In genomic region chr11:86257446-86257845, GRCh38 we compare ENCODE assay signal across 1 cellular context.
TF ChIP-seq lines count a peak whose summit lies in the region.

No MANE protein-coding gene starts in this region.

TF ChIP-seq in K562, 482 proteins besides CTCF, POLR2A, EP300 and RAD21 (continued from another document and continues in another):
- TF ChIP-seq ARID3A (IDR thresholded peaks at IDR 0.05; ENCODE audit: borderline replicate concordance, low read depth, low read length) (no peak), ZNF668 (CRISPR knock-in tag; IDR thresholded peaks at IDR 0.05) (peak; percentile 88), ZBTB11 (CRISPR knock-in tag; IDR thresholded peaks at IDR 0.05) (no peak), MNT (conservative IDR thresholded peaks at IDR 0.05) (no peak), ZNF3 (CRISPR knock-in tag; IDR thresholded peaks at IDR 0.05) (no peak), MYNN (IDR thresholded peaks at IDR 0.05) (no peak), MYNN (CRISPR knock-in tag; IDR thresholded peaks at IDR 0.05) (no peak), PTRF (tag; IDR thresholded peaks at IDR 0.05) (peak; percentile 81), LARP7 (IDR thresholded peaks at IDR 0.05) (no peak), ZNF347 (CRISPR knock-in tag; IDR thresholded peaks at IDR 0.05; ENCODE audit: low read depth) (no peak), TRIM28 (IDR thresholded peaks at IDR 0.05) (no peak), DDX20 (tag; IDR thresholded peaks at IDR 0.05; ENCODE audit: low read depth) (peak; percentile 69; the same call in 1 of the 2 replicates), SMAD4 (CRISPR knock-in tag; conservative IDR thresholded peaks at IDR 0.05) (peak; percentile 64; the same call in 1 of the 2 replicates), SRSF9 (IDR thresholded peaks at IDR 0.05; ENCODE audit: borderline replicate concordance, low read depth, low read length) (no peak), ETV1 (tag; conservative IDR thresholded peaks at IDR 0.05; ENCODE audit: low read depth) (0 out of 2 replicates have a peak, but pooled peaks have one; percentile 12), JUNB (CRISPR knock-in tag; conservative IDR thresholded peaks at IDR 0.05) (no peak), ARNT (IDR thresholded peaks at IDR 0.05) (no peak), HES1 (IDR thresholded peaks at IDR 0.05; ENCODE audit: low read depth) (no peak), RNF219 (CRISPR knock-in tag; IDR thresholded peaks at IDR 0.05) (no peak), THRB (CRISPR knock-in tag; conservative IDR thresholded peaks at IDR 0.05) (0 out of 2 replicates have a peak, but pooled peaks have one; percentile 7), CCNT2 (IDR thresholded peaks at IDR 0.05; ENCODE audit: borderline replicate concordance, extremely low read depth, insufficient read length, low read depth, low read length) (no peak), PTTG1 (tag; IDR thresholded peaks at IDR 0.05; ENCODE audit: low read depth) (peak; percentile 73), FOS (IDR thresholded peaks at IDR 0.05; ENCODE audit: extremely low read depth, insufficient read length) (no peak), HBP1 (CRISPR knock-in tag; IDR thresholded peaks at IDR 0.05) (no peak), ZBTB26 (CRISPR knock-in tag; IDR thresholded peaks at IDR 0.05) (no peak), ZBTB5 (IDR thresholded peaks at IDR 0.05) (no peak), GTF2A2 (tag; IDR thresholded peaks at IDR 0.05) (peak; percentile 71; the same call in 1 of the 2 replicates), CHCHD3 (CRISPR knock-in tag; IDR thresholded peaks at IDR 0.05) (no peak), ZBTB2 (IDR thresholded peaks at IDR 0.05) (no peak), JUND (IDR thresholded peaks at IDR 0.05; ENCODE audit: borderline replicate concordance, low read depth, low read length) (no peak), JUND (tag; IDR thresholded peaks at IDR 0.05; ENCODE audit: borderline replicate concordance, low read depth, low read length) (no peak), SIN3B (IDR thresholded peaks at IDR 0.05; ENCODE audit: low read depth) (no peak), ZKSCAN8 (CRISPR knock-in tag; IDR thresholded peaks at IDR 0.05) (peak; percentile 46; the same call in 1 of the 2 replicates), MAFK (IDR thresholded peaks at IDR 0.05; ENCODE audit: low read length) (no peak), NFIX (CRISPR knock-in tag; IDR thresholded peaks at IDR 0.05; ENCODE audit: low read depth) (no peak), KLF6 (CRISPR knock-in tag; IDR thresholded peaks at IDR 0.05; ENCODE audit: borderline replicate concordance) (peak; percentile 71; the same call in 1 of the 2 replicates), ZNF224 (CRISPR knock-in tag; IDR thresholded peaks at IDR 0.05) (no peak), POLR2H (tag; IDR thresholded peaks at IDR 0.05; ENCODE audit: low read depth) (no peak), ATF3 (IDR thresholded peaks at IDR 0.05) (no peak), ATF3 (CRISPR knock-in tag; conservative IDR thresholded peaks at IDR 0.05) (no peak), ZNF395 (CRISPR knock-in tag; IDR thresholded peaks at IDR 0.05) (0 out of 2 replicates have a peak, but pooled peaks have one; percentile 27)
